Comparison of ENCODE assay signal across 1 cellular context in genomic region chr5:150758534-150759333, GRCh38.
TF ChIP-seq lines count a peak whose summit lies in the region.

DCTN4 (minus strand) TSS chr5:150759017; CDS start chr5:150758993, 24 bp downstream.

TF ChIP-seq in H1, 55 proteins besides CTCF, POLR2A, EP300 and RAD21 (continued from another document):
- TF ChIP-seq SIRT6 (IDR thresholded peaks at IDR 0.05; ENCODE audit: low read length) = no peak
- no peak for TF ChIP-seq HDAC6 (IDR thresholded peaks at IDR 0.05; ENCODE audit: low read depth, low read length)
- TF ChIP-seq RNF2 (IDR thresholded peaks at IDR 0.05; ENCODE audit: borderline replicate concordance, low read depth, low read length, missing control alignments, poor library complexity, severe bottlenecking) = no peak
- TF ChIP-seq BACH1 (IDR thresholded peaks at IDR 0.05; ENCODE audit: low read length) = no peak
- TF ChIP-seq CTBP2 (IDR thresholded peaks at IDR 0.05; ENCODE audit: borderline replicate concordance, insufficient read depth, insufficient read length, low read length) = no peak
- TF ChIP-seq TBP (IDR thresholded peaks at IDR 0.05; ENCODE audit: low read depth, low read length) = peak; percentile 80
- TF ChIP-seq POU5F1 (IDR thresholded peaks at IDR 0.05; ENCODE audit: low read depth, low read length) = no peak
- TF ChIP-seq ASH2L (IDR thresholded peaks at IDR 0.05; ENCODE audit: low read length) = peak; percentile 99
- TF ChIP-seq TAF1 (IDR thresholded peaks at IDR 0.05; ENCODE audit: low read depth, low read length) = peak; percentile 96
- TF ChIP-seq SP2 (IDR thresholded peaks at IDR 0.05; ENCODE audit: low read length) = peak; percentile 83
- TF ChIP-seq CREB1 (IDR thresholded peaks at IDR 0.05) = peak; percentile 96
- TF ChIP-seq JUN (IDR thresholded peaks at IDR 0.05; ENCODE audit: low read depth, low read length) = 0 out of 2 replicates have a peak, but pooled peaks have one; percentile 35
- TF ChIP-seq CBX8 (IDR thresholded peaks at IDR 0.05; ENCODE audit: borderline replicate concordance, low read depth, low read length) = no peak
- TF ChIP-seq NANOG (IDR thresholded peaks at IDR 0.05; ENCODE audit: insufficient read depth, low read depth, low read length, poor library complexity, severe bottlenecking) = no peak
- no peak for TF ChIP-seq TCF12 (IDR thresholded peaks at IDR 0.05; ENCODE audit: low read depth, low read length)
- TF ChIP-seq, protein P1, sequence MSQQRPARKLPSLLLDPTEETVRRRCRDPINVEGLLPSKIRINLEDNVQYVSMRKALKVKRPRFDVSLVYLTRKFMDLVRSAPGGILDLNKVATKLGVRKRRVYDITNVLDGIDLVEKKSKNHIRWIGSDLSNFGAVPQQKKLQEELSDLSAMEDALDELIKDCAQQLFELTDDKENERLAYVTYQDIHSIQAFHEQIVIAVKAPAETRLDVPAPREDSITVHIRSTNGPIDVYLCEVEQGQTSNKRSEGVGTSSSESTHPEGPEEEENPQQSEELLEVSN (IDR thresholded peaks at IDR 0.05) = peak; percentile 98
- TF ChIP-seq KDM4A (IDR thresholded peaks at IDR 0.05; ENCODE audit: low read depth, low read length, severe bottlenecking) = peak; percentile 88
- TF ChIP-seq ZNF274 (IDR thresholded peaks at IDR 0.05; ENCODE audit: borderline replicate concordance, extremely low read depth, low read length) = no peak
- peak; percentile 97 for TF ChIP-seq YY1 (IDR thresholded peaks at IDR 0.05; ENCODE audit: low read depth, low read length)
- TF ChIP-seq JUND (IDR thresholded peaks at IDR 0.05; ENCODE audit: low read length) = 0 out of 2 replicates have a peak, but pooled peaks have one; percentile 19
- peak; percentile 75; the same call in 1 of the 2 replicates for TF ChIP-seq GTF2F1 (IDR thresholded peaks at IDR 0.05; ENCODE audit: borderline replicate concordance, low read depth, low read length)
- TF ChIP-seq SAP30 (IDR thresholded peaks at IDR 0.05; ENCODE audit: insufficient read depth, insufficient replicate concordance, low read length) = peak; percentile 50
- peak; percentile 97 for TF ChIP-seq SP1 (IDR thresholded peaks at IDR 0.05; ENCODE audit: low read depth, low read length)
- peak; percentile 84 for TF ChIP-seq CHD2 (IDR thresholded peaks at IDR 0.05; ENCODE audit: low read length)
- no peak for TF ChIP-seq HDAC2 (IDR thresholded peaks at IDR 0.05; ENCODE audit: borderline replicate concordance in 1 of 2, low read depth in 2 of 2, low read length in 2 of 2)
- no peak for TF ChIP-seq GABPA (IDR thresholded peaks at IDR 0.05; ENCODE audit: borderline replicate concordance, insufficient read depth, low read length)
- TF ChIP-seq KDM5A (IDR thresholded peaks at IDR 0.05; ENCODE audit: low read length) = peak; percentile 87
- TF ChIP-seq ATF3 (IDR thresholded peaks at IDR 0.05; ENCODE audit: insufficient read depth, low read depth, low read length) = peak; percentile 88
- TF ChIP-seq, protein P2, sequence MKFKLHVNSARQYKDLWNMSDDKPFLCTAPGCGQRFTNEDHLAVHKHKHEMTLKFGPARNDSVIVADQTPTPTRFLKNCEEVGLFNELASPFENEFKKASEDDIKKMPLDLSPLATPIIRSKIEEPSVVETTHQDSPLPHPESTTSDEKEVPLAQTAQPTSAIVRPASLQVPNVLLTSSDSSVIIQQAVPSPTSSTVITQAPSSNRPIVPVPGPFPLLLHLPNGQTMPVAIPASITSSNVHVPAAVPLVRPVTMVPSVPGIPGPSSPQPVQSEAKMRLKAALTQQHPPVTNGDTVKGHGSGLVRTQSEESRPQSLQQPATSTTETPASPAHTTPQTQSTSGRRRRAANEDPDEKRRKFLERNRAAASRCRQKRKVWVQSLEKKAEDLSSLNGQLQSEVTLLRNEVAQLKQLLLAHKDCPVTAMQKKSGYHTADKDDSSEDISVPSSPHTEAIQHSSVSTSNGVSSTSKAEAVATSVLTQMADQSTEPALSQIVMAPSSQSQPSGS (IDR thresholded peaks at IDR 0.05; ENCODE audit: low read length) = peak; percentile 42; the same call in 1 of the 2 replicates
- peak; percentile 72 for TF ChIP-seq TAF7 (optimal IDR thresholded peaks at IDR 0.05; ENCODE audit: borderline replicate concordance, low read depth, low read length)
- TF ChIP-seq USF2 (IDR thresholded peaks at IDR 0.05; ENCODE audit: low read length) = peak; percentile 98
TF ChIP-seq in H1: peak in this region for 26.
